Comparison of ENCODE assay signal across 8 cellular contexts in the genomic region with DNA sequence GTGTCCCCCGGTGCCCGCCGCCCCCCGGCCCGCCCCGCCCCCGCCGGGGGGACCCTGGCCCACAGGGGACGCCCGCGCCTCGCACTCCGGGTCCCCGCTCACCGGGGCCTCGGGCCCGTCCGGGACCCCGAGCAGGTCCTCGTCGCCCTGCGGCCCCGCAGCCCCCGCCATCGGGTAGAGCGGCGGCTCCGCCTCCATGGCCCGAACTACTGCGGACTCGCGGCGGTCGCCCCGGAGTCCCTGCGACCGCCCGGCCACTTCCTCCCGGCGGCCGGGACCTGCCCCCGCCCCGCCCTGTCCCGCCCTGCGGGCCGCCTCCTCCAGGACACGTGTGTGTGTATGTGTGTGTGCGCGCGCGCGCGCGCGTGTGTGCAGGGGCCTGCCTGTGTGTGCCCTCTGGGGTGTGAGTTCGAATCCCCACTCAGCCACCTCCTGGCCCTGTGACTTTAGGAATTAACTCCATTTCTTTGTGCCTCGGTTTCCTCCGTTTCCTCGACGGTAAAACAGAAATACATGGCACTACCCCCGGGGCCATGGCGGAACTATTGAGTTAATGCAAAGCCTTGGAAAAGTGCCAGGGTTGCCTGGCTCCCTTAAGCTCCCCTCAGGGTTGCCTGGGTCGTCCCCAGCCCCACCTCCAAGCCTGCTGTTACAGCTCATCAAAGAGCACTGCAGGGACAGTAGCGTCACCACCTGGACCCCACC. TPM values are rescaled to one million over a fixed set of nuclear protein-coding genes. Genes with fewer than 3 reads are reported as not detected.
DNase-seq lines count a peak whose midpoint lies in the region; ATAC-seq and TF ChIP-seq lines count a peak whose summit lies in the region.

A gene with protein sequence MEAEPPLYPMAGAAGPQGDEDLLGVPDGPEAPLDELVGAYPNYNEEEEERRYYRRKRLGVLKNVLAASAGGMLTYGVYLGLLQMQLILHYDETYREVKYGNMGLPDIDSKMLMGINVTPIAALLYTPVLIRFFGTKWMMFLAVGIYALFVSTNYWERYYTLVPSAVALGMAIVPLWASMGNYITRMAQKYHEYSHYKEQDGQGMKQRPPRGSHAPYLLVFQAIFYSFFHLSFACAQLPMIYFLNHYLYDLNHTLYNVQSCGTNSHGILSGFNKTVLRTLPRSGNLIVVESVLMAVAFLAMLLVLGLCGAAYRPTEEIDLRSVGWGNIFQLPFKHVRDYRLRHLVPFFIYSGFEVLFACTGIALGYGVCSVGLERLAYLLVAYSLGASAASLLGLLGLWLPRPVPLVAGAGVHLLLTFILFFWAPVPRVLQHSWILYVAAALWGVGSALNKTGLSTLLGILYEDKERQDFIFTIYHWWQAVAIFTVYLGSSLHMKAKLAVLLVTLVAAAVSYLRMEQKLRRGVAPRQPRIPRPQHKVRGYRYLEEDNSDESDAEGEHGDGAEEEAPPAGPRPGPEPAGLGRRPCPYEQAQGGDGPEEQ (minus strand): TSS at position 252 of the 705 bp plus-strand sequence. CDS start 54 bp downstream, at position 198.

- H3K9ac ChIP-seq in iPS-15b (ENCODE audit: low read depth, low read length): no peak within 1 kb of the TSS

- H3K27me3 ChIP-seq in MG63 (no peaks in the 10 kb centered on the region), iPS-15b (ENCODE audit: control insufficient read depth, insufficient read depth, low read length) (no peaks in the 10 kb centered on the region)

- ATAC-seq in GM21576 (IDR thresholded peaks at IDR 0.05; ENCODE audit: unreplicated experiment): peak; percentile 38
- ATAC-seq in HG03457 (IDR thresholded peaks at IDR 0.05; ENCODE audit: unreplicated experiment): no peak

- DNase-seq in DMS114 treated with DMSO at 0.1 percent for 48 hours (lab: John Stamatoyannopoulos, UW; ENCODE audit: unreplicated experiment) (peak; percentile 96), MG63 (peak; percentile 90), T-helper 9 cell (peak; percentile 63), astrocyte of the cerebellum (ENCODE audit: low read depth) (no peak)

- in situ Hi-C loops in astrocyte of the cerebellum (cut with HindIII; ENCODE audit: low sequenced_read_pairs): no loop called here

- TF ChIP-seq CTCF in astrocyte of the cerebellum (IDR thresholded peaks at IDR 0.05; ENCODE audit: low read depth, low read length, missing control alignments): no peak

- H3K4me1 ChIP-seq in iPS-15b (ENCODE audit: control insufficient read depth, insufficient read depth, low read length): peaks cover 2% of the 10 kb centered on the region

- peak within 1 kb of the TSS; percentile 53 for H3K4me3 ChIP-seq in MG63
- peak within 1 kb of the TSS; percentile 51 for H3K4me3 ChIP-seq in astrocyte of the cerebellum (ENCODE audit: low read depth, low read length)
- H3K4me3 ChIP-seq in iPS-15b (ENCODE audit: low read depth, low read length): peak within 1 kb of the TSS; percentile 49
- H3K4me3 ChIP-seq in skin epidermis: peak within 1 kb of the TSS; percentile 47 to 85 (median 69)

- peak within 1 kb of the TSS; percentile 51 to 92 (median 77) for H3K27ac ChIP-seq in skin epidermis

- H3K36me3 ChIP-seq in MG63 (no peaks in the 10 kb centered on the region), iPS-15b (ENCODE audit: control insufficient read depth, insufficient read depth, low read length) (no peaks in the 10 kb centered on the region)

- H3K9me3 ChIP-seq in MG63: no peaks in the 10 kb centered on the region
- H3K9me3 ChIP-seq in iPS-15b (ENCODE audit: control insufficient read depth, insufficient read depth, low read length): no peaks in the 10 kb centered on the region

RNA-seq across cellular contexts. Expression of the gene that starts here (rescaled TPM):
- total RNA-seq in MG63 (2014; rRNA removed; shearing (Covaris generic); ENCODE audit: low replicate concordance): 21.0 and 37.7 TPM in 2 replicates
